Comparison of ENCODE assay signal across 1 cellular context in genomic region chr4:61350932-61351331, GRCh38.
TF ChIP-seq lines count a peak whose summit lies in the region.

No MANE protein-coding gene starts in this region.

TF ChIP-seq in HepG2, 621 proteins besides CTCF, POLR2A, EP300 and RAD21 (continued from another document):
- TF ChIP-seq IRF1 (CRISPR knock-in tag; IDR thresholded peaks at IDR 0.05; ENCODE audit: low read depth) = no peak
